In the genomic region with DNA sequence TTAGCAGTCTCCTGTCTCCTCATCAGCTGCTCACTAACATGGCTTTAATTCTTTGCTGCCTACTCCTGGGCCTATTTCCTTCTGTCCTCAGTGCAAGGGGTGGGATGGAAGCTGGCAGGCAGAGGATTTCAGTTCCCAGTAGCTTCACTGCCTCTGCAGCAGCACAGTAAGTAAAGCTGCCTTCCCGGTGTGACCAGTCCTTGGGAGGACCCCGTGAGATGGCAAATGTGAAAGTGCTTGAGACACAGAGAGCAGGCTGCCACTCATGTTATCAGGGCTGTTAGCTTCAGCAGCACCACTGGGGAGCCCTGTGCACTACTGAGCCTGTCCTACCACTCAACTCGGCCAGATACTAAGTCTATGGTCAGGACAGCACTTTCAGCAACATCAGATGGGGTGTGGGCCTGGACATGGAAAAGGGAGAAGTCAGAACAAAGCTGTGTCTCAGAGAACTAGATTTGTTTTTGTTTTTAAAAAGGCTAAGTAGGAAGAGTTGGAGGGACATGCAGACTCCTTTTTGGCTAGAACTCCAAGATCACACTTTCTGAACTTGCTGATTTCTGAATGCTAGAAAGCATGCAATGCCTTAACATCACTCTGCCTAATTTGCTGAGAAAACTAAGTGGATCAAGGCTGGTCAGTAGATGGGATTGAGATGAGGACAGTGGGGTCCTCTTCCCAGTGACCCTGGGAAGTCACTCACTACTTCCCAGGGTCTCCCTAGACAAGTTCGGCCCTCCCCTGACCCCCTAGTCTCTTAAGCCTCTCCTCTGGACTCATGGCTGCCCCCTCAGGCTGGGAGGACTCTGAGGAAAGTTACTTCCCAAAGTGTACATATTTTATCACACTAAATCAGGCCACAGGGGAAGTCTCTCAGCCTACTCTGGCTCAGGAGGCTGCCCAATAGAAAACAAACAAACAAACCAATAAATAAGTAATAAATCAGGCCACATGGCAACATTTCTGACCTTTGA, we compare ENCODE assay signal across 1 cellular context.
TF ChIP-seq lines count a peak whose summit lies in the region.

No MANE protein-coding gene starts in this region.

TF ChIP-seq in SK-N-SH, 30 proteins besides CTCF, POLR2A, EP300 and RAD21 (continued from another document):
- TF ChIP-seq TCF12 (IDR thresholded peaks at IDR 0.05) = no peak
- TF ChIP-seq, protein P1, sequence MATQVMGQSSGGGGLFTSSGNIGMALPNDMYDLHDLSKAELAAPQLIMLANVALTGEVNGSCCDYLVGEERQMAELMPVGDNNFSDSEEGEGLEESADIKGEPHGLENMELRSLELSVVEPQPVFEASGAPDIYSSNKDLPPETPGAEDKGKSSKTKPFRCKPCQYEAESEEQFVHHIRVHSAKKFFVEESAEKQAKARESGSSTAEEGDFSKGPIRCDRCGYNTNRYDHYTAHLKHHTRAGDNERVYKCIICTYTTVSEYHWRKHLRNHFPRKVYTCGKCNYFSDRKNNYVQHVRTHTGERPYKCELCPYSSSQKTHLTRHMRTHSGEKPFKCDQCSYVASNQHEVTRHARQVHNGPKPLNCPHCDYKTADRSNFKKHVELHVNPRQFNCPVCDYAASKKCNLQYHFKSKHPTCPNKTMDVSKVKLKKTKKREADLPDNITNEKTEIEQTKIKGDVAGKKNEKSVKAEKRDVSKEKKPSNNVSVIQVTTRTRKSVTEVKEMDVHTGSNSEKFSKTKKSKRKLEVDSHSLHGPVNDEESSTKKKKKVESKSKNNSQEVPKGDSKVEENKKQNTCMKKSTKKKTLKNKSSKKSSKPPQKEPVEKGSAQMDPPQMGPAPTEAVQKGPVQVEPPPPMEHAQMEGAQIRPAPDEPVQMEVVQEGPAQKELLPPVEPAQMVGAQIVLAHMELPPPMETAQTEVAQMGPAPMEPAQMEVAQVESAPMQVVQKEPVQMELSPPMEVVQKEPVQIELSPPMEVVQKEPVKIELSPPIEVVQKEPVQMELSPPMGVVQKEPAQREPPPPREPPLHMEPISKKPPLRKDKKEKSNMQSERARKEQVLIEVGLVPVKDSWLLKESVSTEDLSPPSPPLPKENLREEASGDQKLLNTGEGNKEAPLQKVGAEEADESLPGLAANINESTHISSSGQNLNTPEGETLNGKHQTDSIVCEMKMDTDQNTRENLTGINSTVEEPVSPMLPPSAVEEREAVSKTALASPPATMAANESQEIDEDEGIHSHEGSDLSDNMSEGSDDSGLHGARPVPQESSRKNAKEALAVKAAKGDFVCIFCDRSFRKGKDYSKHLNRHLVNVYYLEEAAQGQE (IDR thresholded peaks at IDR 0.05; ENCODE audit: low read depth, low read length) = no peak
